8 cellular contexts compared by ENCODE assay signal in genomic region chr6:30495993-30496392, GRCh38. TPM values are rescaled to one million over a fixed set of nuclear protein-coding genes. Genes with fewer than 3 reads are reported as not detected.
DNase-seq lines count a peak whose midpoint lies in the region; ATAC-seq and TF ChIP-seq lines count a peak whose summit lies in the region.
"Had no signal": no experiment of that assay in that cellular context is flagged by ENCODE, and none has a peak within 500 bp of the region (broad histone marks: within the 10 kb centered on the region; RNA-seq: fewer than 3 reads in every experiment).

No MANE protein-coding gene starts in this region.

- no peak for ATAC-seq in CD4-positive, alpha-beta T cell (ENCODE audit: poor library complexity)
- no peak for ATAC-seq in IMR-90 (ENCODE audit: low read depth)
- no peak for ATAC-seq in gastrocnemius medialis
- no peak for ATAC-seq in GM19395 (IDR thresholded peaks at IDR 0.05; ENCODE audit: unreplicated experiment)

- intact Hi-C loops in CD4-positive, alpha-beta T cell (cut with DNase I, micrococcal nuclease), result loop anchor here (2.0 kb wide), 2 partner anchors 13 to 37 kb away; no protein-coding TSS in a partner anchor
- intact Hi-C loops in IMR-90 (cut with micrococcal nuclease) (no loop called here), gastrocnemius medialis (cut with DNase I; ENCODE audit: low total_unique reads) (no loop called here)

- H4K91ac ChIP-seq in IMR-90 (ENCODE audit: insufficient read depth, low read depth, low read length), result no peak overlapping the region

- H3K18ac ChIP-seq in IMR-90 (ENCODE audit: low read depth, low read length), result no peak overlapping the region; the same call in 1 of the 2 replicates

- TF ChIP-seq POLR2A in IMR-90 (IDR thresholded peaks at IDR 0.05; ENCODE audit: low read depth, low read length) (no peak), gastrocnemius medialis (IDR thresholded peaks at IDR 0.05) (no peak)

- H3K4ac ChIP-seq in IMR-90 (ENCODE audit: low read depth, low read length), result no peak overlapping the region

- no peak overlapping the region for H2BK20ac ChIP-seq in IMR-90 (ENCODE audit: low read depth, low read length)

- H2BK15ac ChIP-seq in IMR-90 (ENCODE audit: low read depth, low read length), result 0 out of 3 replicates have a peak overlapping the region, but pooled peaks have one; percentile 51

- no peak overlapping the region for H3K9ac ChIP-seq in IMR-90 (ENCODE audit: low read depth, low read length)

- peak overlapping the region; percentile 98 for H3K27ac Mint-ChIP-seq in CD4-positive, alpha-beta T cell
- H3K27ac Mint-ChIP-seq in endothelial cell (ENCODE audit: unreplicated experiment), result peak overlapping the region; percentile 16

- no CpG with 5 or more reads among the region's 4 CpGs for WGBS in IMR-90 (ENCODE audit: extremely low coverage in 2 of 2, insufficient read length in 1 of 2), 2 experiments

- H3K27ac ChIP-seq in CD4-positive, alpha-beta T cell (ENCODE audit: low read depth, low read length), result no peak overlapping the region
- H3K27ac ChIP-seq in IMR-90 (ENCODE audit: insufficient read depth, low read length) (no peak overlapping the region), gastrocnemius medialis (peak overlapping the region; percentile 15 to 73 (median 66))

- H3K14ac ChIP-seq in IMR-90 (replicated peaks; ENCODE audit: low read depth, low read length), result 0 out of 2 replicates have a peak overlapping the region, but pooled peaks have one; percentile 37

- no peaks in the 10 kb centered on the region for H3K27me3 ChIP-seq in CD4-positive, alpha-beta T cell (ENCODE audit: control insufficient read depth, insufficient read depth, low read length)
- no peaks in the 10 kb centered on the region for H3K27me3 ChIP-seq in IMR-90 (ENCODE audit: control insufficient read depth, insufficient read depth, low read length)
- no peaks in the 10 kb centered on the region for H3K27me3 ChIP-seq in gastrocnemius medialis

- TF ChIP-seq RAD21 in IMR-90 (IDR thresholded peaks at IDR 0.05; ENCODE audit: low read length), result no peak

- no peaks in the 10 kb centered on the region for H3K9me3 ChIP-seq in CD4-positive, alpha-beta T cell (ENCODE audit: control insufficient read depth, low read length)
- H3K9me3 ChIP-seq in IMR-90 (ENCODE audit: control insufficient read depth, insufficient read depth, low read length), result no peaks in the 10 kb centered on the region
- no peaks in the 10 kb centered on the region for H3K9me3 ChIP-seq in gastrocnemius medialis

- no peak for TF ChIP-seq CTCF in CD4-positive, alpha-beta T cell (IDR thresholded peaks at IDR 0.05)
- TF ChIP-seq CTCF in IMR-90 (conservative IDR thresholded peaks at IDR 0.05; ENCODE audit: low read depth, low read length) (no peak), endothelial cell (IDR thresholded peaks at IDR 0.05; ENCODE audit: unreplicated experiment) (no peak), gastrocnemius medialis (IDR thresholded peaks at IDR 0.05 in 4 of 5, conservative IDR thresholded peaks at IDR 0.05 in 1 of 5) (no peak)

- peaks cover 22% of the 10 kb centered on the region for H3K36me3 ChIP-seq in IMR-90 (ENCODE audit: control insufficient read depth, insufficient read depth, low read length)
- peaks cover 0 to 23% of the 10 kb centered on the region in 2 donors for H3K36me3 ChIP-seq in gastrocnemius medialis

- no peaks in the 10 kb centered on the region for H3K27me3 Mint-ChIP-seq in CD4-positive, alpha-beta T cell
- H3K27me3 Mint-ChIP-seq in endothelial cell (ENCODE audit: unreplicated experiment), result peaks cover 13% of the 10 kb centered on the region

- no peaks in the 10 kb centered on the region for H3K9me3 Mint-ChIP-seq in CD4-positive, alpha-beta T cell
- H3K9me3 Mint-ChIP-seq in endothelial cell (ENCODE audit: unreplicated experiment), result no peaks in the 10 kb centered on the region

- peaks cover 79% of the 10 kb centered on the region for H3K4me1 Mint-ChIP-seq in CD4-positive, alpha-beta T cell (ENCODE audit: low read depth)
- peaks cover 44% of the 10 kb centered on the region for H3K4me1 Mint-ChIP-seq in endothelial cell (ENCODE audit: unreplicated experiment)

- POLR2A ChIA-PET in CD4-positive, alpha-beta T cell (lab: Charles Lee), result interaction anchor here (0.7 to 8.1 kb wide), 14 partner anchors 8 to 135 kb away, joined by 3 to 226 read pairs (median 4); partner anchors contain the start of gene GNL1
- POLR2A ChIA-PET in IMR-90 (lab: Charles Lee; ENCODE audit: unreplicated experiment), result no interaction called here

- H3K56ac ChIP-seq in IMR-90 (ENCODE audit: extremely low read depth, insufficient read depth, low read length), result no peak overlapping the region

- peaks cover 8% of the 10 kb centered on the region for H3K9me1 ChIP-seq in IMR-90 (ENCODE audit: insufficient read depth, low read length)

- CTCF ChIA-PET in CD4-positive, alpha-beta T cell (lab: Charles Lee), result interaction anchor here (0.8 to 1.9 kb wide), 6 partner anchors 8 to 226 kb away, joined by 3 to 9 read pairs (median 4); no protein-coding TSS in a partner anchor
- CTCF ChIA-PET in IMR-90 (lab: Yijun Ruan, JAX), result interaction anchor here (1.3 kb wide), 1 partner anchor 37 kb away, joined by 4 read pairs; no protein-coding TSS in a partner anchor

- no peak overlapping the region for H3K4me2 ChIP-seq in IMR-90 (ENCODE audit: low read depth, low read length)

- DNase-seq in CD4-positive, alpha-beta T cell, result no peak
- DNase-seq in IMR-90 (no peak), endothelial cell (ENCODE audit: low spot score) (no peak), gastrocnemius medialis (no peak), C1 segment of cervical spinal cord (lab: John Stamatoyannopoulos, UW) (no peak), NCI-H2227 (lab: John Stamatoyannopoulos, UW; ENCODE audit: unreplicated experiment) (no peak)
- DNase-seq: hippocampal formation had no signal

- no peak overlapping the region for H4K5ac ChIP-seq in IMR-90 (ENCODE audit: low read depth, low read length)

- peaks cover 3 to 18% of the 10 kb centered on the region in 2 experiments; a peak in 3 of 4 replicates for H3K79me1 ChIP-seq in IMR-90 (ENCODE audit: low read depth in 1 of 2, low read length in 2 of 2)

- peak overlapping the region; percentile 35 for H3K4me3 Mint-ChIP-seq in CD4-positive, alpha-beta T cell
- H3K4me3 Mint-ChIP-seq in endothelial cell (ENCODE audit: unreplicated experiment), result no peak overlapping the region

- peaks cover 42% of the 10 kb centered on the region for H3K36me3 Mint-ChIP-seq in CD4-positive, alpha-beta T cell (ENCODE audit: low read depth)
- H3K36me3 Mint-ChIP-seq in endothelial cell (ENCODE audit: low read depth, unreplicated experiment), result peaks cover 27% of the 10 kb centered on the region

- in situ Hi-C loops in IMR-90 (cut with MboI; ENCODE audit: low sequenced_read_pairs), result loop anchor here (25.0 kb wide), 1 partner anchor 591 kb away; no protein-coding TSS in a partner anchor
- in situ Hi-C loops in gastrocnemius medialis (cut with MboI; ENCODE audit: low sequenced_read_pairs in 4 of 4), result no loop called here

- H3K4me3 ChIP-seq in IMR-90 (ENCODE audit: insufficient read depth, low read depth, low read length), result no peak overlapping the region
- H3K4me3 ChIP-seq in gastrocnemius medialis, result no peak overlapping the region

- H2BK5ac ChIP-seq in IMR-90 (ENCODE audit: low read depth, low read length, poor library complexity, severe bottlenecking), result peak overlapping the region; percentile 45

- no peak overlapping the region for H2AFZ ChIP-seq in IMR-90 (replicated peaks; ENCODE audit: low read length, poor library complexity)

- H2AK9ac ChIP-seq in IMR-90 (replicated peaks; ENCODE audit: low read depth, low read length, poor library complexity), result no peak overlapping the region

- H4K8ac ChIP-seq in IMR-90 (ENCODE audit: low read depth in 2 of 2, low read length in 2 of 2), result peak overlapping the region in 1 of 2 experiments; percentile 63; a peak in 2 of 4 replicates

- peak overlapping the region; percentile 39; the same call in 1 of the 2 replicates for H2BK120ac ChIP-seq in IMR-90 (ENCODE audit: low read depth, low read length)

- H4K20me1 ChIP-seq in IMR-90 (ENCODE audit: insufficient read depth, low read length), result peaks cover 17% of the 10 kb centered on the region

- H3K23ac ChIP-seq in IMR-90 (ENCODE audit: low read depth, low read length), result no peak overlapping the region

- BruUV-seq in IMR-90 (replicated peaks; lab: Mats Ljungman, UMichigan), result no TSS peak

- H2AK5ac ChIP-seq in IMR-90 (ENCODE audit: low read depth, low read length), result peak overlapping the region; percentile 28; the same call in 1 of the 2 replicates

- dilution Hi-C loops in IMR-90 (cut with HindIII; ENCODE audit: low sequenced_read_pairs, unreplicated experiment), result no loop called here

- H3K4me1 ChIP-seq in IMR-90 (ENCODE audit: control insufficient read depth, insufficient read depth, low read length), result peaks cover 11% of the 10 kb centered on the region
- H3K4me1 ChIP-seq in gastrocnemius medialis, result no peaks in the 10 kb centered on the region

TF ChIP-seq in IMR-90, 13 proteins besides CTCF, POLR2A, EP300 and RAD21 (continues in another document):
- TF ChIP-seq NFE2L2 (IDR thresholded peaks at IDR 0.05; ENCODE audit: low read depth, low read length), result no peak
- TF ChIP-seq MAZ (IDR thresholded peaks at IDR 0.05; ENCODE audit: borderline replicate concordance, low read depth, low read length), result no peak
- TF ChIP-seq USF2 (IDR thresholded peaks at IDR 0.05; ENCODE audit: low read depth, low read length), result no peak
- no peak for TF ChIP-seq RFX5 (IDR thresholded peaks at IDR 0.05; ENCODE audit: low read depth, low read length)
- TF ChIP-seq SMC3 (IDR thresholded peaks at IDR 0.05; ENCODE audit: low read depth, low read length), result no peak
- no peak for TF ChIP-seq CHD1 (IDR thresholded peaks at IDR 0.05; ENCODE audit: low read depth, low read length)
- TF ChIP-seq FOS (IDR thresholded peaks at IDR 0.05; ENCODE audit: low read depth, low read length), result no peak
- no peak for TF ChIP-seq CEBPB (IDR thresholded peaks at IDR 0.05; ENCODE audit: low read depth, low read length)
- TF ChIP-seq BHLHE40 (IDR thresholded peaks at IDR 0.05; ENCODE audit: low read depth, low read length), result no peak
- no peak for TF ChIP-seq MAFK (IDR thresholded peaks at IDR 0.05; ENCODE audit: low read depth, low read length)

RNA-seq across cellular contexts. Expression of gene HLA-E, which starts 6.7 kb away (rescaled TPM):
- 1,000 to 10,000 TPM; 1,136 to 1,173 TPM for total RNA-seq in CD4-positive, alpha-beta T cell
- 84.8 and 85.8 TPM in 2 replicates for total RNA-seq in IMR-90 (2012; rRNA removed)
- polyA plus RNA-seq in IMR-90 (2012; rRNA removed), result 83.6 and 91.4 TPM in 2 replicates
- polyA plus RNA-seq in IMR-90 (2012; cell fraction: cytosol; rRNA removed), result 104 and 106 TPM in 2 replicates
- polyA plus RNA-seq in IMR-90 (2012; cell fraction: nucleus; rRNA removed; ENCODE audit: low replicate concordance), result 84.7 and 103 TPM in 2 replicates
- total RNA-seq in endothelial cell (ENCODE audit: unreplicated experiment), result 274 TPM
- total RNA-seq in gastrocnemius medialis, result 100 to 1,000 TPM; 135 to 248 (median 157) TPM

Comparison
In these comparisons a context has a peak if more than half of its experiments do, and no peak if none do; other contexts are left out.
1. H3K27ac ChIP-seq: peak in gastrocnemius medialis (4 of 4); none in CD4-positive, alpha-beta T cell (single experiment) and IMR-90 (single experiment).
2. intact Hi-C loops: an anchor here in CD4-positive, alpha-beta T cell (2.0 kb wide); none called in IMR-90 and gastrocnemius medialis.